ENCODE assay signal across 1 cellular context in the genomic region with DNA sequence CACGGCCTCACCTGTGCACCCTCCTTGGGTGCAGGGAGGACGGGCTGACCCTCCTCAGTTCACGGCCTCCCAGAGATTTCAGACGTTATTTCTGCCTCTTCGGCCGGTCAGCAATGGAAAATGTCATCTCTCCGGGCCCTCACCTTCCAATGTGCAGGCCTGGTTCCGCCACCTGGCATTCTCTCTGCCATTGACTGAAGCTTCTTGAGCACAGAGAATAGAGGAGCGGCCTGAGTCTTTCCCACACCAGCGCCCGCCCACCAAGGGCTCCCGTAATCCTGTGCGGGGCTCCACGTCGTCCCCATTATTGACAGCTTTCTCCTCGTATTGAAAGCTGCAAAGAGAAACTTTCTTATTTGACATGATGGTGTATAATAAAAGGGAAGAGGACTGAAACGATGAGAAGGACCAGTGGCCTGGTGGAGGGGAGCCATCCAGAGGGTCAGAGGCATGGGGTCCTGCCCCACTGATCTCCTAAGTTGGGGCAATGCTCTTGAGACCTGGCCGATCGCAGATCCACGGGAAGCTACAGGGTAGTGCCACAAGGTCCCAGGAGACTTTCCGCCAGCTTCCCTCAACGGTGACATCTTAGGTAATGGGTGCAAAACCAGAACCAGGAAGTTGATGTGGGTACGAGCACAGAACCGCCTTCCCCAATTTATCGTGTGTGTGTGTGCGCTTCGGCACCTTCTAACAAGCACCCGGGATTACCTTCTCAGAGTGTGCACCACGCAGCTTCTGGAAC.
TF ChIP-seq lines count a peak whose summit lies in the region.

No MANE protein-coding gene starts in this region.

TF ChIP-seq in WTC11, 78 proteins besides CTCF, POLR2A, EP300 and RAD21 (continued from another document):
- TF ChIP-seq FOXK1 (CRISPR knock-in tag; IDR thresholded peaks at IDR 0.05) (no peak), GTF2I (CRISPR knock-in tag; conservative IDR thresholded peaks at IDR 0.05) (no peak), ZNF317 (CRISPR knock-in tag; IDR thresholded peaks at IDR 0.05; ENCODE audit: borderline replicate concordance, low read depth) (no peak), KAT7 (CRISPR knock-in tag; IDR thresholded peaks at IDR 0.05; ENCODE audit: borderline replicate concordance) (no peak), E2F5 (CRISPR knock-in tag; IDR thresholded peaks at IDR 0.05) (no peak), AFF4 (CRISPR knock-in tag; IDR thresholded peaks at IDR 0.05; ENCODE audit: borderline replicate concordance) (no peak), SP1 (CRISPR knock-in tag; conservative IDR thresholded peaks at IDR 0.05) (no peak), RELA (CRISPR knock-in tag; IDR thresholded peaks at IDR 0.05; ENCODE audit: borderline replicate concordance) (no peak), E2F4 (CRISPR knock-in tag; IDR thresholded peaks at IDR 0.05; ENCODE audit: borderline replicate concordance, low read depth) (no peak), CREM (CRISPR knock-in tag; IDR thresholded peaks at IDR 0.05) (no peak), ZNF138 (CRISPR knock-in tag; conservative IDR thresholded peaks at IDR 0.05) (no peak)
- TF ChIP-seq, protein P1, sequence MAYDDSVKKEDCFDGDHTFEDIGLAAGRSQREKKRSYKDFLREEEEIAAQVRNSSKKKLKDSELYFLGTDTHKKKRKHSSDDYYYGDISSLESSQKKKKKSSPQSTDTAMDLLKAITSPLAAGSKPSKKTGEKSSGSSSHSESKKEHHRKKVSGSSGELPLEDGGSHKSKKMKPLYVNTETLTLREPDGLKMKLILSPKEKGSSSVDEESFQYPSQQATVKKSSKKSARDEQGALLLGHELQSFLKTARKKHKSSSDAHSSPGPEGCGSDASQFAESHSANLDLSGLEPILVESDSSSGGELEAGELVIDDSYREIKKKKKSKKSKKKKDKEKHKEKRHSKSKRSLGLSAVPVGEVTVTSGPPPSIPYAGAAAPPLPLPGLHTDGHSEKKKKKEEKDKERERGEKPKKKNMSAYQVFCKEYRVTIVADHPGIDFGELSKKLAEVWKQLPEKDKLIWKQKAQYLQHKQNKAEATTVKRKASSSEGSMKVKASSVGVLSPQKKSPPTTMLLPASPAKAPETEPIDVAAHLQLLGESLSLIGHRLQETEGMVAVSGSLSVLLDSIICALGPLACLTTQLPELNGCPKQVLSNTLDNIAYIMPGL (CRISPR knock-in tag; IDR thresholded peaks at IDR 0.05) = no peak
TF ChIP-seq in WTC11: peak in this region for 0.
